Comparison of ENCODE assay signal across 10 cellular contexts in the genomic region with DNA sequence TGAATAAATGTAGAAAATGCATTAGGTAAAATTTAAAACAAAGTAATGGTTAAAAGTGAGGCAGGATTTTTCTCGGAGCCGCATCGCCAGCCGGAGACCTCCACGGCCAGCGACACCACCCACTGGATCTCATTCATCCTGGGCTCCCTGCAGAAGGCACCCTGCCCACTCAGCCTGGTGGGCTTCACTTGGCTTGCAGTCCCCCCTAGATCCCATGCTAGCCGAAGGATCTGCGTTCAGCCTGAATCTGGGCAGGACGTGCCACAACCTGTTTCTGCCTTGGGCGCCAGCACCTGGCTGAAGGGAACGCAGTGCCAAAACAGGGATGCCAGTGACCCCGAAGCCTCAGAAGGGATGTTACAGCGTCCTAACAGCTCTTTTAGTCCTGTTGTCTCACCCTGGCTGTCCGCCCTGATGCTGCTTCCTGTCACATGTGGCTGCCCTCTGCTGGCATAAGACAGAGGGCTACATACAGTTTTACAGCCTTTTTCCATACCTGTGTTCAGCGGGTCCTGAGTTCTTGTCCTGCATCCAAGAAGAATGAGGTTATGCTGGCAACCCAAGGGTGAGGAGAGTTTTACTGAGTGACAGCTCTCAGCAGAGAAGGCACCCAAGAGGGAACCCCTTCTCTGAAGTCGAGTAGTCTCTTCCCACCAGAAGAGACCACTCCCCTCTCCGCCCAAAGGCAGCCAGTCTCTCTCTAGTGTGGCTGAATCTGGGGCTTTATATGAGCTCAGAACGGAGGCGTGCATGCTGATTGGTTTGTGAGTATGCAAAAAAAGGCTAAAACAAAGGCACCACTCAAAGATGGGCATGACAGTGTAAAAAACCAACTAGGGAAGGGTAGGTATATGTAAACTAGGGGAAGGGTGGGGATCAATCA.
A peak's percentile ranks its signal among the peaks of the same experiment; 100 is the strongest.
DNase-seq lines count a peak whose midpoint lies in the region; ATAC-seq, FAIRE-seq and TF ChIP-seq lines count a peak whose summit lies in the region.
"Had no signal": no experiment of that assay in that cellular context is flagged by ENCODE, and none has a peak within 500 bp of the region (broad histone marks: within the 10 kb centered on the region; RNA-seq: fewer than 3 reads in every experiment).

No MANE protein-coding gene starts in this region.

- no peaks in the 10 kb centered on the region for H4K20me1 ChIP-seq in K562 (replicated peaks; ENCODE audit: control insufficient read depth, insufficient read depth, low read length)
- H4K20me1 ChIP-seq: BLaER1 treated with 17β-estradiol and CSF1 and Interleukin-3, amounts not matched to agents 10 nM and 100 nM had no signal

- H3K27ac Mint-ChIP-seq in T-helper 2 cell treated with Interferon-gamma antibody and Interleukin-4, amounts not matched to agents 5 μg/mL and 100 μg/mL, for 36 hours = no peak overlapping the region
- no peak overlapping the region for H3K27ac Mint-ChIP-seq in activated CD4-positive, alpha-beta memory T cell treated with anti-CD3 and anti-CD28 coated beads, Interleukin-2, amount 10 ng/mL, durations not matched to agents 7 days and 5 days

- H3K9ac ChIP-seq in K562 (ENCODE audit: insufficient read depth in 1 of 2, low read depth in 2 of 2, low read length in 2 of 2) = no peak overlapping the region
- H3K9ac ChIP-seq: BLaER1 treated with 17β-estradiol and CSF1 and Interleukin-3, amounts not matched to agents 10 nM and 100 nM had no signal

- H3K4me1 ChIP-seq in breast epithelium = no peaks in the 10 kb centered on the region
- H3K4me1 ChIP-seq in K562 (replicated peaks in 1 of 2; ENCODE audit: control insufficient read depth in 2 of 2, insufficient read depth in 2 of 2, low read length in 2 of 2) = no peaks in the 10 kb centered on the region; a peak in 1 of 5 replicates
- H3K4me1 ChIP-seq: BLaER1 treated with 17β-estradiol and CSF1 and Interleukin-3, amounts not matched to agents 10 nM and 100 nM had no signal

- H3K4me1 Mint-ChIP-seq in T-helper 2 cell treated with Interferon-gamma antibody and Interleukin-4, amounts not matched to agents 5 μg/mL and 100 μg/mL, for 36 hours (ENCODE audit: low read depth) = no peaks in the 10 kb centered on the region
- H3K4me1 Mint-ChIP-seq in activated CD4-positive, alpha-beta memory T cell treated with anti-CD3 and anti-CD28 coated beads, Interleukin-2, amount 10 ng/mL, durations not matched to agents 7 days and 5 days = no peaks in the 10 kb centered on the region

- TF ChIP-seq POLR2A in breast epithelium (IDR thresholded peaks at IDR 0.05) = no peak
- TF ChIP-seq POLR2A in K562 (conservative IDR thresholded peaks at IDR 0.05) = no peak

- CTCF ChIA-PET in K562 (lab: Yijun Ruan, JAX; ENCODE audit: low intra/inter-chr PET ratio) = interaction anchor here (1.1 kb wide), 1 partner anchor 238 kb away, joined by 3 read pairs; no protein-coding TSS in a partner anchor
- CTCF ChIA-PET in activated CD4-positive, alpha-beta memory T cell treated with anti-CD3 and anti-CD28 coated beads, Interleukin-2, amount 10 ng/mL, durations not matched to agents 7 days and 5 days (lab: Charles Lee) = no interaction called here

- DNase-seq in T47D (ENCODE audit: low read depth in 1 of 2, low spot score in 1 of 2) (peak; percentile 7 to 70), breast epithelium (ENCODE audit: low spot score in 2 of 2) (no peak), HT1080 (ENCODE audit: low read depth) (peak; percentile 35), K562 (ENCODE audit: extremely low read depth in 1 of 4, low spot score in 3 of 4) (peak in 2 of 4 experiments; percentile 32 to 55), urothelium cell line (ENCODE audit: low spot score) (peak; percentile 58), dedifferentiated amniotic fluid mesenchymal stem cell (ENCODE audit: extremely low spot score) (no peak)
- no peak for DNase-seq in T-helper 2 cell treated with Interferon-gamma antibody and Interleukin-4, amounts not matched to agents 5 μg/mL and 100 μg/mL, for 36 hours (ENCODE audit: low spot score)
- DNase-seq in activated CD4-positive, alpha-beta memory T cell treated with anti-CD3 and anti-CD28 coated beads, Interleukin-2, amount 10 ng/mL, durations not matched to agents 7 days and 5 days = no peak
- DNase-seq: stimulated activated CD4-positive, alpha-beta T cell treated with anti-CD3 and anti-CD28 coated beads, Interleukin-12 subunit alpha, Interleukin-12 subunit beta, amount 100 ng/mL, for 4 hours had no signal

- in situ Hi-C loops in T47D (cut with HindIII; ENCODE audit: low pct_unique_long_range_greater_than_20kb, low sequenced_read_pairs) = no loop called here
- in situ Hi-C loops in K562 (cut with MboI) = no loop called here

- no peaks in the 10 kb centered on the region for H3K9me3 Mint-ChIP-seq in T-helper 2 cell treated with Interferon-gamma antibody and Interleukin-4, amounts not matched to agents 5 μg/mL and 100 μg/mL, for 36 hours
- no peaks in the 10 kb centered on the region for H3K9me3 Mint-ChIP-seq in activated CD4-positive, alpha-beta memory T cell treated with anti-CD3 and anti-CD28 coated beads, Interleukin-2, amount 10 ng/mL, durations not matched to agents 7 days and 5 days

- no peak overlapping the region; the same call in 1 of the 2 replicates for H3K4me2 ChIP-seq in K562 (ENCODE audit: insufficient read depth, low read length)
- H3K4me2 ChIP-seq: BLaER1 treated with 17β-estradiol and CSF1 and Interleukin-3, amounts not matched to agents 10 nM and 100 nM had no signal

- H3K9me3 ChIP-seq in breast epithelium (no peaks in the 10 kb centered on the region), K562 (replicated peaks; ENCODE audit: control insufficient read depth, insufficient read depth, low read depth, low read length) (no peaks in the 10 kb centered on the region)

- TF ChIP-seq CTCF in breast epithelium (IDR thresholded peaks at IDR 0.05) = no peak
- peak; percentile 53 to 64 (median 56) for TF ChIP-seq CTCF in K562 (IDR thresholded peaks at IDR 0.05 in 2 of 3, conservative IDR thresholded peaks at IDR 0.05 in 1 of 3; ENCODE audit: insufficient read depth in 2 of 3, low read depth in 1 of 3, low read length in 3 of 3)

- 1% methylated on average over 19 of the region's 19 CpGs for WGBS in K562 (ENCODE audit: insufficient coverage, low coverage, missing lambda C conversion rate)

- intact Hi-C loops in breast epithelium (cut with DNase I; ENCODE audit: low total_unique reads) = no loop called here
- intact Hi-C loops in K562 (cut with micrococcal nuclease) = loop anchor here (1.0 kb wide), 1 partner anchor 238 kb away; no protein-coding TSS in a partner anchor

- no peak for TF ChIP-seq EP300 in K562 (IDR thresholded peaks at IDR 0.05; ENCODE audit: low read length)

- BruUV-seq in K562 (replicated peaks; lab: Mats Ljungman, UMichigan) = no TSS peak

- no peak overlapping the region for H3K4me3 ChIP-seq in breast epithelium
- H3K4me3 ChIP-seq in K562 = no peak overlapping the region
- H3K4me3 ChIP-seq: BLaER1 treated with 17β-estradiol and CSF1 and Interleukin-3, amounts not matched to agents 10 nM and 100 nM had no signal

- peak; percentile 34 to 62; a peak in 3 of 4 replicates for TF ChIP-seq RAD21 in K562 (CRISPR knock-in tag; conservative IDR thresholded peaks at IDR 0.05 in 1 of 2, IDR thresholded peaks at IDR 0.05 in 1 of 2)

- H3K27me3 Mint-ChIP-seq in T-helper 2 cell treated with Interferon-gamma antibody and Interleukin-4, amounts not matched to agents 5 μg/mL and 100 μg/mL, for 36 hours (ENCODE audit: low read depth) = no peaks in the 10 kb centered on the region
- H3K27me3 Mint-ChIP-seq in activated CD4-positive, alpha-beta memory T cell treated with anti-CD3 and anti-CD28 coated beads, Interleukin-2, amount 10 ng/mL, durations not matched to agents 7 days and 5 days = peaks cover 1% of the 10 kb centered on the region

- FAIRE-seq in K562 (lab: Jason Lieb, UNC) (peak; percentile 26), urothelium cell line (lab: Jason Lieb, UNC) (peak; percentile 58)

- H3K36me3 Mint-ChIP-seq in T-helper 2 cell treated with Interferon-gamma antibody and Interleukin-4, amounts not matched to agents 5 μg/mL and 100 μg/mL, for 36 hours (ENCODE audit: low read depth) = no peaks in the 10 kb centered on the region
- H3K36me3 Mint-ChIP-seq in activated CD4-positive, alpha-beta memory T cell treated with anti-CD3 and anti-CD28 coated beads, Interleukin-2, amount 10 ng/mL, durations not matched to agents 7 days and 5 days (ENCODE audit: low read depth) = no peaks in the 10 kb centered on the region

- ATAC-seq in K562 = peak; percentile 95

- H3K27ac ChIP-seq in breast epithelium (no peak overlapping the region), K562 (ENCODE audit: extremely low read depth, low read depth, low read length) (no peak overlapping the region)
- H3K27ac ChIP-seq: BLaER1 treated with 17β-estradiol and CSF1 and Interleukin-3, amounts not matched to agents 10 nM and 100 nM had no signal

- H3K9me1 ChIP-seq in K562 (ENCODE audit: control insufficient read depth, insufficient read depth, low read length) = no peaks in the 10 kb centered on the region

- H3K27me3 ChIP-seq in breast epithelium (no peaks in the 10 kb centered on the region), K562 (ENCODE audit: control insufficient read depth in 2 of 2, insufficient read depth in 2 of 2, low read length in 2 of 2) (0 out of 5 replicates have a peak, but pooled peaks cover 0 to 5% of the 10 kb centered on the region in 2 experiments)
- H3K27me3 ChIP-seq: BLaER1 treated with 17β-estradiol and CSF1 and Interleukin-3, amounts not matched to agents 10 nM and 100 nM had no signal

- H3K4me3 Mint-ChIP-seq in T-helper 2 cell treated with Interferon-gamma antibody and Interleukin-4, amounts not matched to agents 5 μg/mL and 100 μg/mL, for 36 hours = no peak overlapping the region
- H3K4me3 Mint-ChIP-seq in activated CD4-positive, alpha-beta memory T cell treated with anti-CD3 and anti-CD28 coated beads, Interleukin-2, amount 10 ng/mL, durations not matched to agents 7 days and 5 days = no peak overlapping the region

- POLR2A ChIA-PET in K562 (lab: Yijun Ruan, JAX) = no interaction called here
- POLR2A ChIA-PET in activated CD4-positive, alpha-beta memory T cell treated with anti-CD3 and anti-CD28 coated beads, Interleukin-2, amount 10 ng/mL, durations not matched to agents 7 days and 5 days (lab: Charles Lee) = no interaction called here

- H3K36me3 ChIP-seq in breast epithelium = no peaks in the 10 kb centered on the region
- H3K36me3 ChIP-seq in K562 (ENCODE audit: control insufficient read depth, insufficient read depth, low read length) = no peaks in the 10 kb centered on the region
- H3K36me3 ChIP-seq: BLaER1 treated with 17β-estradiol and CSF1 and Interleukin-3, amounts not matched to agents 10 nM and 100 nM had no signal

- no peaks in the 10 kb centered on the region for H3K79me2 ChIP-seq in K562 (ENCODE audit: control insufficient read depth, insufficient read depth, low read length)

- no peak overlapping the region; the same call in 1 of the 2 replicates for H2AFZ ChIP-seq in K562 (ENCODE audit: low read depth, low read length)

TF ChIP-seq in K562, 482 proteins besides CTCF, POLR2A, EP300 and RAD21:
- no peak for TF ChIP-seq U2AF2 (optimal IDR thresholded peaks at IDR 0.05; ENCODE audit: low read depth, low read length)
- TF ChIP-seq SMC3 (conservative IDR thresholded peaks at IDR 0.05; ENCODE audit: insufficient read depth, low read depth, low read length) = peak; percentile 59
TF ChIP-seq in K562: peak in this region for 1.

Comparison
In these comparisons a context has a peak if more than half of its experiments do, and no peak if none do; other contexts are left out.
1. DNase-seq: peak in T47D (2 of 2), HT1080 (single experiment) and urothelium cell line (single experiment); none in breast epithelium (0 of 2), T-helper 2 cell treated with Interferon-gamma antibody and Interleukin-4, amounts not matched to agents 5 μg/mL and 100 μg/mL, for 36 hours (single experiment), dedifferentiated amniotic fluid mesenchymal stem cell (single experiment) and activated CD4-positive, alpha-beta memory T cell treated with anti-CD3 and anti-CD28 coated beads, Interleukin-2, amount 10 ng/mL, durations not matched to agents 7 days and 5 days (single experiment).
2. CTCF ChIP-seq: peak in K562 (3 of 3); none in breast epithelium (0 of 3).